In the genomic region with DNA sequence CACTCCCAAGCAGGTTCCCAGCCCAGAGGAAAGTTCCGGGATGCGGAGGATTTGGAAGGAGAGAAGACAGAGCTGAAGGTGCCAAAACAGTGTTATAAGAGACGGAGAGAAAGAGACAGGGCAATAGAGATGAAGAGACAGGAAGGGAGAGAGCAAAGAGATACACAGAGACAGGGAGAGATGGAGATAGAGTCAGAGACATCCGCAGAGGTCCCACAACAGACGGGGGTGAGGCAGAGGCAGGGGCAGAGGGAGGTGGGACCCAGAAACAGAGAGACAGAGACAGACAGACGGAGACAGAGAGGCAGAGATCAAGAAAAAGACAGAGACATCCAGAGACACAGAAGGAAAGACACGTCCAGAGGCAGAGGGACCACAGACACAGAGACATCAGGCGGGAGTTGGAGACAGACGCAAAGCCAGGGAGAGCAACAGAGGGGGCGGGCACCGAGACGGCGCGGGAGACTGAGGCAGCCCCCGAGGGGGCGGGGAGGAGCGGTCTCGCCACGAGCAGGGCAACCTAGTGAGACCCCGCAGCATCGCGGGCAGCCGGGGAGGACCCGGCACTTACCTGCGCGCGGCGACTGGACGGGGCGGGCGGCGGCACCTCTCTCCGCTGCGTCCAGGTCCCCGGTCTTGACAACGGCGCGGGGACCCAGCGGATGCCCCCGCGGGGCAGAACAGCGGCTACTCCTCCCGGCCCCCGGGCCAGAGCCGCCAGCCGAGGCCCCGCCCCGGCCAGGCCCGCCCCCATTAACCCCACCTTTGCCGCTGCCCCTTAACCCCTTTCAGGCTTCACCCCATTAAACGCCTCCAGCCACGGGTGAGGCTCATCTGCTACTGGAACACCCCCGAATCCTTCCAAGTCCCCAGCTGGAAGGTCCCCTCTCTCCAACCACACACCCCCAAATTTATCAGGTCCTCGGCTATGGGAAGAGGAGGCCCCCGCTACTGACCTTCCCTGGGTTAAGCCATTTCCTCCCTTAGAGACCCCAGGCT, we compare ENCODE assay signal across 9 cellular contexts. TPM values are rescaled to one million over a fixed set of nuclear protein-coding genes. Genes with fewer than 3 reads are reported as not detected.
DNase-seq lines count a peak whose midpoint lies in the region; ATAC-seq and TF ChIP-seq lines count a peak whose summit lies in the region.
"Had no signal": no experiment of that assay in that cellular context is flagged by ENCODE, and none has a peak within 500 bp of the region (broad histone marks: within the 10 kb centered on the region; RNA-seq: fewer than 3 reads in every experiment).

TSS of gene GPR4 (minus strand) at position 689 of the 999 bp plus-strand sequence. CDS start 10,346 bp downstream, outside the sequence.

- H3K27me3 ChIP-seq in adrenal gland: peaks cover 11% of the 10 kb centered on the region
- peaks cover 33% of the 10 kb centered on the region for H3K27me3 ChIP-seq in iPS DF 6.9 (ENCODE audit: control insufficient read depth, insufficient read depth, low read length)
- H3K27me3 ChIP-seq in spleen (replicated peaks in 1 of 7): peaks cover 7 to 76% (median 44%) of the 10 kb centered on the region in 7 donors

- H3K4me1 ChIP-seq in HEK293 (ENCODE audit: control insufficient read depth, insufficient read depth, low read length) (no peaks in the 10 kb centered on the region; the same call in 1 of the 2 replicates), adrenal gland (replicated peaks in 1 of 2) (peaks cover under 1 to 17% of the 10 kb centered on the region in 2 donors), iPS DF 6.9 (ENCODE audit: control insufficient read depth, insufficient read depth, low read length) (peaks cover 11% of the 10 kb centered on the region), spleen (peaks cover 6 to 63% (median 46%) of the 10 kb centered on the region in 6 donors)

- no peak within 1 kb of the TSS for H3K4me3 ChIP-seq in HEK293 (ENCODE audit: low read depth, low read length)
- H3K4me3 ChIP-seq in adrenal gland: peak within 1 kb of the TSS in 2 of 4 donors; percentile 13 to 43
- H3K4me3 ChIP-seq in iPS DF 6.9 (ENCODE audit: low read length): peak within 1 kb of the TSS; percentile 8; the same call in 1 of the 2 replicates
- H3K4me3 ChIP-seq in spleen: peak within 1 kb of the TSS; percentile 16 to 64 (median 32)

- no peaks in the 10 kb centered on the region for H3K36me3 ChIP-seq in HEK293 (ENCODE audit: control insufficient read depth in 2 of 2, insufficient read depth in 1 of 2, low read length in 2 of 2)
- H3K36me3 ChIP-seq in adrenal gland (replicated peaks in 1 of 2): no peaks in the 10 kb centered on the region
- no peaks in the 10 kb centered on the region for H3K36me3 ChIP-seq in iPS DF 6.9 (ENCODE audit: control insufficient read depth, insufficient read depth, low read length)
- no peaks in the 10 kb centered on the region for H3K36me3 ChIP-seq in spleen

- DNase-seq in adrenal gland (peak in 1 of 7 donors; percentile 37), iPS DF 6.9 (ENCODE audit: low read depth, low spot score) (no peak), spleen (no peak), NCI-H226 (no peak)
- DNase-seq in stimulated activated CD4-positive, alpha-beta T cell treated with anti-CD3 and anti-CD28 coated beads, Interleukin-2, amount 100 ng/mL, for 48 hours: no peak
- DNase-seq in stimulated activated CD4-positive, alpha-beta T cell treated with anti-CD3 and anti-CD28 coated beads, Interleukin-15, amount 100 ng/mL, for 24 hours: no peak

- POLR2A ChIA-PET in HEK293 (lab: Yijun Ruan, JAX): no interaction called here

- intact Hi-C loops in adrenal gland (cut with DNase I): loop anchor here in 1 of 2 donors (5.0 kb wide), 1 partner anchor 40 kb away; no protein-coding TSS in a partner anchor
- intact Hi-C loops in spleen (cut with DNase I; ENCODE audit: low total_unique reads): no loop called here

- TF ChIP-seq POLR2A in adrenal gland (IDR thresholded peaks at IDR 0.05) (no peak), spleen (IDR thresholded peaks at IDR 0.05) (no peak)

- 5 to 7% (median 5%) methylated on average over 24 to 52 of the region's 55 CpGs for WGBS in adrenal gland, 4 donors
- no CpG with 5 or more reads among the region's 55 CpGs for WGBS in iPS DF 6.9 (ENCODE audit: insufficient coverage, insufficient read length)
- 6 to 7% (median 7%) methylated on average over 38 to 55 of the region's 55 CpGs for WGBS in spleen, 5 donors

- H3K27ac ChIP-seq in HEK293 (ENCODE audit: extremely low read depth, low read depth, low read length): no peak within 1 kb of the TSS
- H3K27ac ChIP-seq in adrenal gland: peak within 1 kb of the TSS in 3 of 5 donors; percentile 26 to 76 (median 35)
- no peak within 1 kb of the TSS for H3K27ac ChIP-seq in iPS DF 6.9 (ENCODE audit: low read length)
- peak within 1 kb of the TSS in 4 of 8 donors; percentile 9 to 75 (median 40) for H3K27ac ChIP-seq in spleen

- TF ChIP-seq CTCF in HEK293 (tag by site-specific recombination; IDR thresholded peaks at IDR 0.05): no peak
- TF ChIP-seq CTCF in adrenal gland (IDR thresholded peaks at IDR 0.05): no peak
- TF ChIP-seq CTCF in spleen (IDR thresholded peaks at IDR 0.05 in 8 of 11, conservative IDR thresholded peaks at IDR 0.05 in 3 of 11): no peak

- CTCF ChIA-PET in HEK293 (lab: Yijun Ruan, JAX): interaction anchor here (9.0 kb wide), 1 partner anchor 39 kb away, joined by 155 read pairs; the partner anchor contains the start of gene EML2

- H3K9me3 ChIP-seq in HEK293 (ENCODE audit: control insufficient read depth, insufficient read depth, low read depth, low read length) (no peaks in the 10 kb centered on the region), adrenal gland (replicated peaks in 1 of 3) (no peaks in the 10 kb centered on the region), iPS DF 6.9 (ENCODE audit: control insufficient read depth, insufficient read depth, low read length) (no peaks in the 10 kb centered on the region), spleen (no peaks in the 10 kb centered on the region)

- ATAC-seq in HG02588 (IDR thresholded peaks at IDR 0.05; ENCODE audit: unreplicated experiment): no peak

TF ChIP-seq in HEK293, 187 proteins besides CTCF, POLR2A, EP300 and RAD21:
- peak; percentile 44; the same call in 1 of the 2 replicates for TF ChIP-seq SP3 (tag by site-specific recombination; IDR thresholded peaks at IDR 0.05)
- TF ChIP-seq ZBTB7A (tag by site-specific recombination; IDR thresholded peaks at IDR 0.05; ENCODE audit: low read depth): no peak
- TF ChIP-seq ZNF777 (tag by site-specific recombination; IDR thresholded peaks at IDR 0.05; ENCODE audit: borderline replicate concordance): 0 out of 2 replicates have a peak, but pooled peaks have one; percentile 70
- TF ChIP-seq, protein P1, sequence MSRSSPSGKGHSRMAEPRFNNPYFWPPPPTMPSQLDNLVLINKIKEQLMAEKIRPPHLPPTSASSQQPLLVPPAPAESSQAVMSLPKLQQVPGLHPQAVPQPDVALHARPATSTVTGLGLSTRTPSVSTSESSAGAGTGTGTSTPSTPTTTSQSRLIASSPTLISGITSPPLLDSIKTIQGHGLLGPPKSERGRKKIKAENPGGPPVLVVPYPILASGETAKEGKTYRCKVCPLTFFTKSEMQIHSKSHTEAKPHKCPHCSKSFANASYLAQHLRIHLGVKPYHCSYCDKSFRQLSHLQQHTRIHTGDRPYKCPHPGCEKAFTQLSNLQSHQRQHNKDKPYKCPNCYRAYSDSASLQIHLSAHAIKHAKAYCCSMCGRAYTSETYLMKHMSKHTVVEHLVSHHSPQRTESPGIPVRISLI (tag by site-specific recombination; IDR thresholded peaks at IDR 0.05): no peak
- peak; percentile 52 for TF ChIP-seq ZNF341 (tag by site-specific recombination; IDR thresholded peaks at IDR 0.05; ENCODE audit: low read depth)
- no peak for TF ChIP-seq ZNF16 (tag by site-specific recombination; IDR thresholded peaks at IDR 0.05; ENCODE audit: low read depth)
- TF ChIP-seq KLF1 (tag by site-specific recombination; IDR thresholded peaks at IDR 0.05): no peak
- TF ChIP-seq ZNF121 (tag by site-specific recombination; IDR thresholded peaks at IDR 0.05): peak; percentile 95
- TF ChIP-seq GLIS1 (tag by site-specific recombination; IDR thresholded peaks at IDR 0.05): no peak
- TF ChIP-seq ZNF366 (tag by site-specific recombination; conservative IDR thresholded peaks at IDR 0.05): peak; percentile 69; the same call in 1 of the 2 replicates
- no peak for TF ChIP-seq ZFP41 (tag by site-specific recombination; IDR thresholded peaks at IDR 0.05; ENCODE audit: borderline replicate concordance)
- peak; percentile 36; the same call in 1 of the 2 replicates for TF ChIP-seq ZNF335 (tag by site-specific recombination; conservative IDR thresholded peaks at IDR 0.05)
- no peak for TF ChIP-seq HOXA7 (CRISPR knock-in tag; IDR thresholded peaks at IDR 0.05; ENCODE audit: borderline replicate concordance)
- TF ChIP-seq ZNF311 (tag by site-specific recombination; IDR thresholded peaks at IDR 0.05; ENCODE audit: borderline replicate concordance): 0 out of 2 replicates have a peak, but pooled peaks have one; percentile 25

RNA-seq across cellular contexts. Expression of gene GPR4, which starts in this region (rescaled TPM):
- total RNA-seq in adrenal gland (1 to 10 TPM; 1.6 to 7.8 (median 3.6) TPM), spleen (1 to 10 TPM; 2.6 to 5.6 (median 4.2) TPM)
- polyA plus RNA-seq in adrenal gland (10 to 100 TPM in 1 of 3 donors, 1 to 10 TPM in 2; 7.6 to 11.3 (median 9.6) TPM), spleen (1 to 10 TPM in 2 of 3 donors, under 1 TPM in 1; 0.33 to 2.1 (median 1.2) TPM)
- total RNA-seq: T-helper 2 cell treated with Interferon-gamma antibody and Interleukin-4, amounts not matched to agents 100 ng/mL and 5 ng/mL, for 36 hours had no signal

Comparison
In these comparisons a context has a peak if more than half of its experiments do, and no peak if none do; other contexts are left out.
1. H3K27ac ChIP-seq: peak in adrenal gland (3 of 5); none in HEK293 (single experiment) and iPS DF 6.9 (single experiment).